In genomic region chr15:65869954-65870871, GRCh38 we compare ENCODE assay signal across 7 cellular contexts.
DNase-seq lines count a peak whose midpoint lies in the region; TF ChIP-seq lines count a peak whose summit lies in the region.

No MANE protein-coding gene starts in this region.

- H3K4me1 ChIP-seq in HUES6 (ENCODE audit: control insufficient read depth, insufficient read depth, low read length): peaks cover 12% of the 10 kb centered on the region

- no peaks in the 10 kb centered on the region for H3K27me3 ChIP-seq in HUES6 (ENCODE audit: control insufficient read depth, insufficient read depth, low read length)

- TF ChIP-seq CTCF in choroid plexus epithelial cell (conservative IDR thresholded peaks at IDR 0.05; ENCODE audit: low read depth, low read length): peak; percentile 5

- H3K9me3 ChIP-seq in HUES6 (ENCODE audit: control insufficient read depth, insufficient read depth, low read depth, low read length) (no peaks in the 10 kb centered on the region), SK-N-MC (ENCODE audit: low read depth, low read length) (no peaks in the 10 kb centered on the region)

- H3K27ac ChIP-seq in HUES6 (ENCODE audit: low read depth, low read length): peak overlapping the region; percentile 75
- H3K27ac ChIP-seq in SK-N-MC: peak overlapping the region; percentile 79

- H3K36me3 ChIP-seq in HUES6 (ENCODE audit: control insufficient read depth, insufficient read depth, low read length) (peaks cover 4% of the 10 kb centered on the region; the same call in 1 of the 2 replicates), SK-N-MC (ENCODE audit: insufficient read depth, low read length) (peaks cover 10% of the 10 kb centered on the region)

- peak overlapping the region; percentile 92 for H3K4me3 ChIP-seq in HUES6 (ENCODE audit: low read depth, low read length)
- H3K4me3 ChIP-seq in SK-N-MC: peak overlapping the region; percentile 99
- peak overlapping the region; percentile 76 for H3K4me3 ChIP-seq in choroid plexus epithelial cell (ENCODE audit: low read depth, low read length)

- DNase-seq in GM03348 (ENCODE audit: low spot score): peak; percentile 22
- DNase-seq in SK-N-MC (ENCODE audit: low read depth, low spot score): no peak
- peak; percentile 43 for DNase-seq in choroid plexus epithelial cell (ENCODE audit: low read depth)
- DNase-seq in kidney tubule cell (ENCODE audit: low spot score): peak; percentile 70
- peak; percentile 3 for DNase-seq in stimulated activated CD8-positive, alpha-beta memory T cell treated with anti-CD3 and anti-CD28 coated beads, Interleukin-4, amount 100 ng/mL, for 24 hours (ENCODE audit: low read depth)
- no peak for DNase-seq in NCI-H187 treated with DMSO at 0.1 percent for 48 hours (lab: John Stamatoyannopoulos, UW)

- H3K9ac ChIP-seq in HUES6 (ENCODE audit: low read length) (peak overlapping the region; percentile 93), SK-N-MC (ENCODE audit: insufficient read length) (peak overlapping the region; percentile 96)

Comparison
In these comparisons a context has a peak if more than half of its experiments do, and no peak if none do; other contexts are left out.
1. DNase-seq: peak in GM03348 (single experiment), choroid plexus epithelial cell (single experiment), kidney tubule cell (single experiment) and stimulated activated CD8-positive, alpha-beta memory T cell treated with anti-CD3 and anti-CD28 coated beads, Interleukin-4, amount 100 ng/mL, for 24 hours (single experiment); none in SK-N-MC (single experiment) and NCI-H187 treated with DMSO at 0.1 percent for 48 hours (single experiment).
2. Peak in every context shown above with its lines, with median percentiles within 50 percentile points of each other: H3K4me3 ChIP-seq.